Comparison of ENCODE assay signal across 11 cellular contexts in genomic region chr6:31086788-31087440, GRCh38. TPM values are rescaled to one million over a fixed set of nuclear protein-coding genes. Genes with fewer than 3 reads are reported as not detected.
A peak's percentile ranks its signal among the peaks of the same experiment; 100 is the strongest.
DNase-seq lines count a peak whose midpoint lies in the region; ATAC-seq and TF ChIP-seq lines count a peak whose summit lies in the region.
"Had no signal": no experiment of that assay in that cellular context is flagged by ENCODE, and none has a peak within 500 bp of the region (broad histone marks: within the 10 kb centered on the region; RNA-seq: fewer than 3 reads in every experiment).

No MANE protein-coding gene starts in this region.

- peaks cover 9% of the 10 kb centered on the region for H3K4me1 ChIP-seq in mammary epithelial cell (ENCODE audit: insufficient read depth, low read length)

- no TSS peak for BruUV-seq in mammary epithelial cell (replicated peaks; lab: Mats Ljungman, UMichigan)

- no peaks in the 10 kb centered on the region for H3K9me3 ChIP-seq in mammary epithelial cell (replicated peaks; ENCODE audit: insufficient read depth, low read length)

- peak; percentile 49 for DNase-seq in AG10803 (ENCODE audit: low read depth)
- DNase-seq in NCI-H226 = peak; percentile 88
- peak; percentile 58 for DNase-seq in mammary epithelial cell
- peak; percentile 47 for DNase-seq in kidney glomerular epithelial cell (lab: John Stamatoyannopoulos, UW)
- no peak for DNase-seq in stimulated activated CD4-positive, alpha-beta T cell treated with anti-CD3 and anti-CD28 coated beads, Interleukin-4, amount 100 ng/mL, for 1 hour
- DNase-seq in cerebellum (ENCODE audit: low spot score) = no peak
- DNase-seq in NCI-H1436 (lab: John Stamatoyannopoulos, UW) = no peak
- DNase-seq: NCI-H524 treated with DMSO at 0.1 percent for 48 hours had no signal

- H3K36me3 ChIP-seq in mammary epithelial cell (ENCODE audit: insufficient read depth, low read length) = no peaks in the 10 kb centered on the region

- no peaks in the 10 kb centered on the region for H3K27me3 ChIP-seq in mammary epithelial cell (ENCODE audit: insufficient read depth, low read length)

- H3K79me2 ChIP-seq in mammary epithelial cell (ENCODE audit: insufficient read depth, low read length) = no peaks in the 10 kb centered on the region

- dilution Hi-C loops in mammary epithelial cell (cut with HindIII; ENCODE audit: low sequenced_read_pairs) = no loop called here

- peak overlapping the region; percentile 17 for H3K4me2 ChIP-seq in mammary epithelial cell (ENCODE audit: insufficient read depth, low read depth, low read length)

- 42% methylated on average over 7 of the region's 7 CpGs for WGBS in mammary epithelial cell (ENCODE audit: low coverage, missing lambda C conversion rate)

- CTCF ChIA-PET in mammary epithelial cell (lab: Charles Lee; ENCODE audit: low non-redundant PET) = interaction anchor here (0.6 to 1.0 kb wide), 21 partner anchors 11 to 997 kb away, joined by 3 to 14 read pairs (median 4); partner anchors contain the start of genes PSORS1C1 and VARS2

- in situ Hi-C loops in mammary epithelial cell (cut with MboI; ENCODE audit: low sequenced_read_pairs in 2 of 2) = loop anchor here (5.0 to 10.0 kb wide), 2 partner anchors 260 to 262 kb away; no protein-coding TSS in a partner anchor

- intact Hi-C loops in mammary epithelial cell (cut with micrococcal nuclease) = loop anchor here (1.0 to 5.0 kb wide), 8 partner anchors 16 to 604 kb away; partner anchors contain the start of genes FLOT1 and IER3

- no peak overlapping the region for H3K9ac ChIP-seq in mammary epithelial cell (ENCODE audit: insufficient read depth, low read length)

- no peak for ATAC-seq in HG02759 (IDR thresholded peaks at IDR 0.05; ENCODE audit: unreplicated experiment)

- no peaks in the 10 kb centered on the region for H4K20me1 ChIP-seq in mammary epithelial cell (ENCODE audit: insufficient read depth, low read length)

- no peak for TF ChIP-seq CTCF in AG10803 (conservative IDR thresholded peaks at IDR 0.05; ENCODE audit: low read length)
- TF ChIP-seq CTCF in mammary epithelial cell (conservative IDR thresholded peaks at IDR 0.05 in 1 of 2, IDR thresholded peaks at IDR 0.05 in 1 of 2; ENCODE audit: extremely low read depth in 1 of 2, insufficient read depth in 1 of 2, low read depth in 1 of 2, low read length in 2 of 2) = no peak

- H3K4me3 ChIP-seq in AG10803 (ENCODE audit: low read length) (no peak overlapping the region), mammary epithelial cell (replicated peaks in 1 of 3; ENCODE audit: insufficient read depth in 1 of 3, low read depth in 2 of 3, low read length in 3 of 3) (no peak overlapping the region)

- H3K27ac ChIP-seq in mammary epithelial cell (ENCODE audit: insufficient read depth, low read depth, low read length) = no peak overlapping the region

- peak overlapping the region; percentile 35 for H2AFZ ChIP-seq in mammary epithelial cell (ENCODE audit: low read depth, low read length)

RNA-seq across cellular contexts. Expression of gene C6orf15, which starts 25.5 kb away (rescaled TPM):
- 1 to 10 TPM in 1 of 2 donors, not detected in 1; 9.3 TPM for total RNA-seq in mammary epithelial cell
- 0.24 TPM for polyA plus RNA-seq in mammary epithelial cell
- polyA minus RNA-seq in mammary epithelial cell = not detected
- total RNA-seq in cerebellum = not detected
- total RNA-seq: left colon had no signal
- polyA plus RNA-seq: CD14-positive monocyte had no signal

RNA-seq across cellular contexts. Expression of gene PSORS1C1, which starts 27.7 kb away (rescaled TPM):
- total RNA-seq in mammary epithelial cell (10 to 100 TPM in 1 of 2 donors, 1 to 10 TPM in 1; 3.7 to 19.6 TPM), cerebellum (not detected)
- polyA plus RNA-seq in mammary epithelial cell = 3.3 TPM
- 6.3 TPM for polyA minus RNA-seq in mammary epithelial cell
- polyA plus RNA-seq: CD14-positive monocyte had no signal

RNA-seq across cellular contexts. Expression of gene CDSN, which starts 33.3 kb away (rescaled TPM):
- 1 to 10 TPM in 1 of 2 donors, under 1 TPM in 1; 0.80 to 1.2 TPM for total RNA-seq in mammary epithelial cell
- 2.8 TPM for polyA plus RNA-seq in mammary epithelial cell
- polyA minus RNA-seq in mammary epithelial cell = 4.7 TPM
- not detected for total RNA-seq in cerebellum
- total RNA-seq: left colon had no signal
- polyA plus RNA-seq: CD14-positive monocyte had no signal

RNA-seq across cellular contexts. Expression of gene PSORS1C2, which starts 52.0 kb away (rescaled TPM):
- total RNA-seq in mammary epithelial cell (not detected), cerebellum (not detected)
- polyA plus RNA-seq in mammary epithelial cell = not detected
- polyA minus RNA-seq in mammary epithelial cell = not detected
- total RNA-seq: left colon had no signal
- polyA plus RNA-seq: CD14-positive monocyte had no signal

Comparison
In these comparisons a context has a peak if more than half of its experiments do, and no peak if none do; other contexts are left out.
1. DNase-seq: peak in AG10803 (single experiment), NCI-H226 (single experiment), mammary epithelial cell (single experiment) and kidney glomerular epithelial cell (single experiment); none in stimulated activated CD4-positive, alpha-beta T cell treated with anti-CD3 and anti-CD28 coated beads, Interleukin-4, amount 100 ng/mL, for 1 hour (single experiment), cerebellum (single experiment) and NCI-H1436 (single experiment).